ENCODE assay signal across 25 cellular contexts in genomic region chr6:6844451-6844974, GRCh38.
DNase-seq lines count a peak whose midpoint lies in the region; ATAC-seq, FAIRE-seq and TF ChIP-seq lines count a peak whose summit lies in the region.
"Had no signal": no experiment of that assay in that cellular context is flagged by ENCODE, and none has a peak within 500 bp of the region (broad histone marks: within the 10 kb centered on the region; RNA-seq: fewer than 3 reads in every experiment).

No MANE protein-coding gene starts in this region.

- intact Hi-C loops in HepG2 (cut with micrococcal nuclease; ENCODE audit: unreplicated experiment) (no loop called here), sciatic nerve (cut with DNase I) (no loop called here)

- H3K4me1 ChIP-seq in liver (ENCODE audit: control insufficient read depth in 4 of 4, insufficient read depth in 4 of 4, low read length in 3 of 4) = peaks cover 0 to 9% (median 7%) of the 10 kb centered on the region in 4 donors
- no peaks in the 10 kb centered on the region for H3K4me1 ChIP-seq in HepG2 (ENCODE audit: insufficient read depth, low read length)

- no peaks in the 10 kb centered on the region for H4K20me1 ChIP-seq in HepG2 (ENCODE audit: insufficient read depth, low read length)
- H4K20me1 ChIP-seq: BLaER1 had no signal

- DNase-seq in HepG2 (ENCODE audit: low spot score) = no peak
- DNase-seq in left lobe of liver (ENCODE audit: low spot score) = no peak
- no peak for DNase-seq in sciatic nerve (ENCODE audit: low spot score)
- DNase-seq in osteocyte (ENCODE audit: extremely low spot score, unreplicated experiment) = no peak
- no peak for DNase-seq in T-helper 2 cell
- no peak for DNase-seq in KG1 (lab: John Stamatoyannopoulos, UW)
- DNase-seq: Caco-2; CD4-positive, CD25-positive, alpha-beta regulatory T cell; CD8-positive, alpha-beta T cell; DMS153; DND-41; EL; GDM1; GM23248; H7; HCEC 1CT had no signal

- TF ChIP-seq CTCF in liver (IDR thresholded peaks at IDR 0.05; ENCODE audit: low read depth, low read length, missing input control) (no peak), HepG2 (CRISPR knock-in tag; IDR thresholded peaks at IDR 0.05) (no peak), osteocyte (IDR thresholded peaks at IDR 0.05) (no peak)

- POLR2A ChIA-PET in HepG2 (lab: Yijun Ruan, JAX) = no interaction called here

- H3K4me2 ChIP-seq in HepG2 (ENCODE audit: low read depth, low read length) = no peak overlapping the region
- H3K4me2 ChIP-seq: BLaER1 had no signal

- TF ChIP-seq EP300 in HepG2 (IDR thresholded peaks at IDR 0.05; ENCODE audit: low read depth in 2 of 2, low read length in 2 of 2) (no peak), HepG2 (CRISPR knock-in tag; IDR thresholded peaks at IDR 0.05; ENCODE audit: borderline replicate concordance) (no peak)

- ATAC-seq in HepG2 (no peak), left lobe of liver (peak; percentile 83), sciatic nerve (peak; percentile 85)
- ATAC-seq: CD8-positive, alpha-beta T cell; GM12878 had no signal

- H3K4me3 Mint-ChIP-seq in osteocyte (ENCODE audit: unreplicated experiment) = no peak overlapping the region
- H3K4me3 Mint-ChIP-seq: B cell; CD4-positive, CD25-positive, alpha-beta regulatory T cell; CD8-positive, alpha-beta T cell had no signal

- peaks cover 13% of the 10 kb centered on the region for H3K27me3 Mint-ChIP-seq in osteocyte (ENCODE audit: unreplicated experiment)

- H3K36me3 Mint-ChIP-seq in osteocyte (ENCODE audit: unreplicated experiment) = no peaks in the 10 kb centered on the region
- H3K36me3 Mint-ChIP-seq: CD4-positive, CD25-positive, alpha-beta regulatory T cell; CD8-positive, alpha-beta T cell had no signal

- H3K9ac ChIP-seq in liver (ENCODE audit: low read depth in 1 of 2, low read length in 2 of 2) = no peak overlapping the region
- H3K9ac ChIP-seq in HepG2 (ENCODE audit: insufficient read depth, low read depth, low read length) = no peak overlapping the region
- H3K9ac ChIP-seq: BLaER1, GM23248 had no signal

- no peak overlapping the region for H3K4me3 ChIP-seq in liver (ENCODE audit: low read depth in 1 of 3, low read length in 3 of 3)
- H3K4me3 ChIP-seq in HepG2 (replicated peaks in 1 of 3; ENCODE audit: insufficient read depth in 1 of 3, low read depth in 2 of 3, low read length in 3 of 3) = no peak overlapping the region
- H3K4me3 ChIP-seq: BLaER1, GM12878, GM23248 had no signal

- no peak overlapping the region for H2AFZ ChIP-seq in HepG2 (ENCODE audit: low read length)
- H2AFZ ChIP-seq: GM23248 had no signal

- H3K4me1 Mint-ChIP-seq in osteocyte (ENCODE audit: unreplicated experiment) = no peaks in the 10 kb centered on the region
- H3K4me1 Mint-ChIP-seq: CD4-positive, CD25-positive, alpha-beta regulatory T cell had no signal

- BruUV-seq in HepG2 (replicated peaks; lab: Mats Ljungman, UMichigan) = no TSS peak

- no peaks in the 10 kb centered on the region for H3K27me3 ChIP-seq in liver (ENCODE audit: control insufficient read depth in 4 of 4, insufficient read depth in 4 of 4, low read length in 3 of 4)
- peaks cover 0 to 15% of the 10 kb centered on the region in 2 experiments; a peak in 2 of 5 replicates for H3K27me3 ChIP-seq in HepG2 (ENCODE audit: control insufficient read depth in 1 of 2, insufficient read depth in 2 of 2, low read length in 2 of 2)
- H3K27me3 ChIP-seq: BLaER1 had no signal

- H3K9me3 ChIP-seq in liver (ENCODE audit: control insufficient read depth in 4 of 4, low read length in 3 of 4) (no peaks in the 10 kb centered on the region), HepG2 (ENCODE audit: low read length) (no peaks in the 10 kb centered on the region)

- TF ChIP-seq POLR2A in HepG2 (IDR thresholded peaks at IDR 0.05; ENCODE audit: insufficient read depth in 1 of 2, low read depth in 2 of 2, low read length in 2 of 2) = no peak

- H3K27ac Mint-ChIP-seq in osteocyte (ENCODE audit: unreplicated experiment) = no peak overlapping the region
- H3K27ac Mint-ChIP-seq: B cell; CD4-positive, CD25-positive, alpha-beta regulatory T cell; CD8-positive, alpha-beta T cell had no signal

- FAIRE-seq in HepG2 (lab: Jason Lieb, UNC) = no peak
- FAIRE-seq: A204.1, GM12878, GM19239, H1 had no signal

- no peaks in the 10 kb centered on the region for H3K79me2 ChIP-seq in HepG2 (ENCODE audit: insufficient read depth, low read length)

- H3K9me3 Mint-ChIP-seq in osteocyte (ENCODE audit: unreplicated experiment) = peaks cover 11% of the 10 kb centered on the region

- TF ChIP-seq RAD21 in liver (IDR thresholded peaks at IDR 0.05) (peak in 1 of 2 donors; percentile 8), HepG2 (CRISPR knock-in tag; IDR thresholded peaks at IDR 0.05) (no peak)

- no peaks in the 10 kb centered on the region for H3K36me3 ChIP-seq in liver (ENCODE audit: control insufficient read depth in 4 of 4, insufficient read depth in 3 of 4, low read depth in 1 of 4, low read length in 3 of 4)
- no peaks in the 10 kb centered on the region for H3K36me3 ChIP-seq in HepG2 (replicated peaks in 1 of 2; ENCODE audit: control insufficient read depth in 1 of 2, insufficient read depth in 2 of 2, low read length in 2 of 2)
- H3K36me3 ChIP-seq: BLaER1 had no signal

- WGBS in liver = 38% methylated on average over 4 of the region's 4 CpGs
- 26% methylated on average over 4 of the region's 4 CpGs for WGBS in HepG2 (ENCODE audit: low lambda C conversion rate)

- in situ Hi-C loops in HepG2 (cut with HindIII; ENCODE audit: extremely low pct_ligation_motif_present, low pct_unique_long_range_greater_than_20kb) = no loop called here

- CTCF ChIA-PET in HepG2 (lab: Yijun Ruan, JAX; ENCODE audit: low intra/inter-chr PET ratio, low total read pairs) = no interaction called here

- H3K27ac ChIP-seq in liver (ENCODE audit: low read depth in 1 of 2, low read length in 2 of 2) = no peak overlapping the region
- no peak overlapping the region for H3K27ac ChIP-seq in HepG2 (ENCODE audit: extremely low read length, insufficient read depth, low read length)
- H3K27ac ChIP-seq: 22Rv1, BLaER1, C4-2B, GM23248 had no signal

TF ChIP-seq in liver, 16 proteins besides CTCF, POLR2A, EP300 and RAD21:
- no peak for TF ChIP-seq FOXA2 (IDR thresholded peaks at IDR 0.05)
- peak in 1 of 2 donors; percentile 22 for TF ChIP-seq RXRA (IDR thresholded peaks at IDR 0.05)
- peak; percentile 14 to 18 for TF ChIP-seq HNF4A (conservative IDR thresholded peaks at IDR 0.05)

TF ChIP-seq in HepG2, 621 proteins besides CTCF, POLR2A, EP300 and RAD21:
- TF ChIP-seq KDM1A (CRISPR knock-in tag; IDR thresholded peaks at IDR 0.05) (no peak), REST (IDR thresholded peaks at IDR 0.05; ENCODE audit: borderline replicate concordance in 1 of 2, low read depth in 1 of 2, low read length in 2 of 2) (no peak), TMF1 (CRISPR knock-in tag; IDR thresholded peaks at IDR 0.05; ENCODE audit: low read depth) (no peak)
